ENCODE assay signal across 22 cellular contexts in the genomic region with DNA sequence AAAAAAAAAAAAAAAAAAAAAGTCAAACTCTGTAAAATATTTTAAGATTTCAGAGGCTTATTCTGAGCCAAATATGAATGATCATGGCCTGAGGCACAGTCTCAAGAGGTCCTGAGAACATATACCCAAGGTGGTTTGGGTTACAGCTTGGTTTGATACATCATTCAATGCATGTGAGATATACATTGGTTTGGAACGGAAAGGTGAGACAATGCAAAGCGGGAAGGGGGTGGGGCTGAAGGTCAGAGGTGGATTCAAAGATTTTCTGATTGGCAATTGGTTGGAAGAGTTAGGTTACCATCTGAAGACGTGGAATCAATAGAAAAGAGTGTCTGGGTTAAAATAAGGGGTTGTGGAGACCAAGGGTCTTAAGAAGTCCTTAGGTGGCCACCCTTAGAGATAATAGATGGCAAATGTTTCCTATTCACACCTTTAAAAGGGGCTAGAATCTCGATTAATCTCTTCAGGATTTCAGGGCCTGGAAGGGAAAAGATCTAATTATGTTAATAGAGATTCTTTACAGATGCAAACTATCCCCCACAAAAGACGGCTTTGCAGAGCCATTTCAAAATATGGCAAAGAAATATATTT.
"Had no signal": no experiment of that assay in that cellular context is flagged by ENCODE, and none has a peak within 500 bp of the region (broad histone marks: within the 10 kb centered on the region; RNA-seq: fewer than 3 reads in every experiment).

No MANE protein-coding gene starts in this region.

- H3K27ac ChIP-seq: dorsolateral prefrontal cortex, foreskin keratinocyte, left lung, psoas muscle, tibial nerve, uterus had no signal

- H3K9me3 ChIP-seq: left lung, psoas muscle, tibial nerve, uterus had no signal

- H3K27ac Mint-ChIP-seq: activated naive CD4-positive, alpha-beta T cell treated with anti-CD3 and anti-CD28 coated beads for 36 hours; activated naive CD8-positive, alpha-beta T cell treated with anti-CD3 and anti-CD28 coated beads, Interleukin-2, amount 50 U/mL, for 24 hours had no signal

- H3K4me3 Mint-ChIP-seq: activated naive CD4-positive, alpha-beta T cell treated with anti-CD3 and anti-CD28 coated beads for 36 hours; activated naive CD8-positive, alpha-beta T cell treated with anti-CD3 and anti-CD28 coated beads, Interleukin-2, amount 50 U/mL, for 24 hours; activated T-cell treated with anti-CD3 and anti-CD28 coated beads, Interleukin-2, amount 50 U/mL, for 4 hours; brain had no signal

- DNase-seq: activated CD4-positive, alpha-beta T cell treated with anti-CD3 and anti-CD28 coated beads, Interleukin-2, amount 50 U/mL, for 1 hour; activated CD8-positive, alpha-beta memory T cell treated with anti-CD3 and anti-CD28 coated beads, Interleukin-2, amount 50 U/mL, for 4 hours; activated naive CD4-positive, alpha-beta T cell treated with anti-CD3 and anti-CD28 coated beads for 36 hours; activated naive CD8-positive, alpha-beta T cell treated with anti-CD3 and anti-CD28 coated beads, Interleukin-2, amount 50 U/mL, for 24 hours; activated T-cell treated with anti-CD3 and anti-CD28 coated beads, Interleukin-2, amount 50 U/mL, for 4 hours; anterior cingulate cortex; central memory CD4-positive, alpha-beta T cell; dorsolateral prefrontal cortex; foreskin keratinocyte; hippocampal formation; kidney; left lung; psoas muscle; right cardiac atrium; stimulated activated CD4-positive, alpha-beta T cell treated with anti-CD3 and anti-CD28 coated beads, Interleukin-2, amount 100 ng/mL, for 24 hours; stimulated activated naive CD8-positive, alpha-beta T cell treated with anti-CD3 and anti-CD28 coated beads, Interleukin-15, Interleukin-2, amounts not matched to agents 100 U/mL and 50 U/mL, for 24 hours; substantia nigra; T-helper 9 cell; uterus had no signal

- ATAC-seq: activated CD4-positive, CD25-positive, alpha-beta regulatory T cell treated with anti-CD3 and anti-CD28 coated beads, Interleukin-2, amount 50 U/mL, for 24 hours; activated naive CD8-positive, alpha-beta T cell treated with anti-CD3 and anti-CD28 coated beads, Interleukin-2, amount 50 U/mL, for 24 hours; activated T-cell treated with anti-CD3 and anti-CD28 coated beads, Interleukin-2, amount 50 U/mL, for 4 hours; foreskin keratinocyte; left lung; psoas muscle; right cardiac atrium; stimulated activated naive CD8-positive, alpha-beta T cell treated with anti-CD3 and anti-CD28 coated beads, Interleukin-15, Interleukin-2, amounts not matched to agents 100 U/mL and 50 U/mL, for 24 hours had no signal

- H3K36me3 Mint-ChIP-seq: brain had no signal

- H3K9me3 Mint-ChIP-seq: activated naive CD4-positive, alpha-beta T cell treated with anti-CD3 and anti-CD28 coated beads for 36 hours; activated naive CD8-positive, alpha-beta T cell treated with anti-CD3 and anti-CD28 coated beads, Interleukin-2, amount 50 U/mL, for 24 hours; activated T-cell treated with anti-CD3 and anti-CD28 coated beads, Interleukin-2, amount 50 U/mL, for 4 hours; brain had no signal

- H3K27me3 Mint-ChIP-seq: brain had no signal

- H3K4me1 ChIP-seq: foreskin keratinocyte, left lung, psoas muscle, uterus had no signal

- H3K4me1 Mint-ChIP-seq: activated naive CD8-positive, alpha-beta T cell treated with anti-CD3 and anti-CD28 coated beads, Interleukin-2, amount 50 U/mL, for 24 hours; brain had no signal

- H3K27me3 ChIP-seq: dorsolateral prefrontal cortex, foreskin keratinocyte, left lung, tibial nerve, uterus had no signal

- H3K4me3 ChIP-seq: dorsolateral prefrontal cortex, left lung, psoas muscle, tibial nerve, uterus had no signal

- H3K36me3 ChIP-seq: left lung, tibial nerve, uterus had no signal
